11 cellular contexts compared by ENCODE assay signal in the genomic region with DNA sequence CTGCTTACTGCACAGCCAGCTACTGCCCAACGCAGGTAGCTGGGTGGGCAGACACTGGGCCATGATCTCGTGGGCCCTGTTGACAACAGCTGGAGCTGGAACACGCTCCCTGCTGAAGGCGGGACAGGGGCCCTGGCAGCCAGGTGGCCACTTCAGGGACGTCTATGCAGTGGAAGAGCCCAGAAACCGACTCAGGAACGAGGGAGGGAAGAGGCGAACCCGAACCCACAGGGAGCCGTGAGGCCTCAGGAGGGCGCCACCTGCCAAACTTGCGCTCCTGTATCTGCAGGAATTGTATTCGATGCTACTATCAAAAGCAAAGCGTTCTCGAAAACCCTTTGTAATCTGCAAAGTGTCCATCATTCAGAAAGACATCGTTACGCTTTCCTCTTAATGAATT.
DNase-seq lines count a peak whose midpoint lies in the region; ATAC-seq and TF ChIP-seq lines count a peak whose summit lies in the region.
"Had no signal": no experiment of that assay in that cellular context is flagged by ENCODE, and none has a peak within 500 bp of the region (broad histone marks: within the 10 kb centered on the region; RNA-seq: fewer than 3 reads in every experiment).

No MANE protein-coding gene starts in this region.

- peak; percentile 66 for DNase-seq in activated CD4-positive, alpha-beta T cell treated with anti-CD3 and anti-CD28 coated beads for 36 hours
- no peak for DNase-seq in activated CD4-positive, alpha-beta T cell treated with anti-CD3 and anti-CD28 coated beads, Interleukin-2, amount 50 U/mL, for 4 hours
- no peak for DNase-seq in HL-60 (ENCODE audit: low read depth in 1 of 2, low spot score in 1 of 2)
- no peak for DNase-seq in astrocyte of the spinal cord (ENCODE audit: low read depth, low spot score)
- peak; percentile 22 for DNase-seq in stimulated activated CD4-positive, alpha-beta T cell treated with anti-CD3 and anti-CD28 coated beads, Interleukin-1b, Interleukin-23, amount 100 ng/mL, for 48 hours
- no peak for DNase-seq in cortex of kidney (lab: John Stamatoyannopoulos, UW)
- DNase-seq in effector memory CD4-positive, alpha-beta T cell: no peak
- DNase-seq: heart left ventricle, NCI-H187 had no signal

- H3K9me3 ChIP-seq in effector memory CD4-positive, alpha-beta T cell (ENCODE audit: control insufficient read depth, low read length): no peaks in the 10 kb centered on the region
- H3K9me3 ChIP-seq: heart left ventricle had no signal

- H3K4me1 Mint-ChIP-seq in activated CD4-positive, alpha-beta T cell treated with anti-CD3 and anti-CD28 coated beads for 36 hours: no peaks in the 10 kb centered on the region

- no peaks in the 10 kb centered on the region for H3K27me3 Mint-ChIP-seq in activated CD4-positive, alpha-beta T cell treated with anti-CD3 and anti-CD28 coated beads for 36 hours

- H3K4me3 Mint-ChIP-seq in activated CD4-positive, alpha-beta T cell treated with anti-CD3 and anti-CD28 coated beads for 36 hours: no peak overlapping the region

- POLR2A ChIA-PET in activated CD4-positive, alpha-beta T cell treated with anti-CD3 and anti-CD28 coated beads for 36 hours (lab: Charles Lee): interaction anchor here (0.6 kb wide), 1 partner anchor 39 kb away, joined by 6 read pairs; no protein-coding TSS in a partner anchor

- no peaks in the 10 kb centered on the region for H3K4me1 ChIP-seq in effector memory CD4-positive, alpha-beta T cell (ENCODE audit: control insufficient read depth, insufficient read depth, low read length, poor library complexity, severe bottlenecking)
- H3K4me1 ChIP-seq: heart left ventricle had no signal

- CTCF ChIA-PET in activated CD4-positive, alpha-beta T cell treated with anti-CD3 and anti-CD28 coated beads for 36 hours (lab: Charles Lee): interaction anchor here (1.1 kb wide), 1 partner anchor 43 kb away, joined by 3 read pairs; no protein-coding TSS in a partner anchor

- H3K27ac Mint-ChIP-seq in activated CD4-positive, alpha-beta T cell treated with anti-CD3 and anti-CD28 coated beads for 36 hours: no peak overlapping the region

- peak; percentile 65 for ATAC-seq in activated CD4-positive, alpha-beta T cell treated with anti-CD3 and anti-CD28 coated beads for 36 hours
- no peak for ATAC-seq in HG03520 (IDR thresholded peaks at IDR 0.05; ENCODE audit: unreplicated experiment)
- ATAC-seq: heart left ventricle had no signal

- intact Hi-C loops in activated CD4-positive, alpha-beta T cell treated with anti-CD3 and anti-CD28 coated beads for 36 hours (cut with DNase I, micrococcal nuclease): loop anchor here (1.0 kb wide), 1 partner anchor 124 kb away; no protein-coding TSS in a partner anchor

- H3K9me3 Mint-ChIP-seq in activated CD4-positive, alpha-beta T cell treated with anti-CD3 and anti-CD28 coated beads for 36 hours (ENCODE audit: low read depth): no peaks in the 10 kb centered on the region

- TF ChIP-seq CTCF in HL-60 (IDR thresholded peaks at IDR 0.05; ENCODE audit: insufficient read depth, low read length) (peak; percentile 7), astrocyte of the spinal cord (IDR thresholded peaks at IDR 0.05; ENCODE audit: low read depth, low read length) (peak; percentile 18)

- H3K4me3 ChIP-seq in HL-60 (replicated peaks; ENCODE audit: insufficient read depth, low read length) (no peak overlapping the region), astrocyte of the spinal cord (ENCODE audit: low read depth, low read length) (no peak overlapping the region)
- H3K4me3 ChIP-seq in effector memory CD4-positive, alpha-beta T cell (ENCODE audit: insufficient read depth, low read depth, low read length, poor library complexity, severe bottlenecking): no peak overlapping the region
- H3K4me3 ChIP-seq: heart left ventricle had no signal

- H3K27me3 ChIP-seq in HL-60 (ENCODE audit: insufficient read depth, poor library complexity, severe bottlenecking): no peaks in the 10 kb centered on the region
- no peaks in the 10 kb centered on the region for H3K27me3 ChIP-seq in effector memory CD4-positive, alpha-beta T cell (replicated peaks; ENCODE audit: control insufficient read depth, insufficient read depth, low read length, poor library complexity, severe bottlenecking)
- H3K27me3 ChIP-seq: heart left ventricle had no signal

- H3K27ac ChIP-seq in HL-60 (replicated peaks): no peak overlapping the region
- H3K27ac ChIP-seq in effector memory CD4-positive, alpha-beta T cell (ENCODE audit: insufficient read depth, low read length, poor library complexity, severe bottlenecking): no peak overlapping the region
- H3K27ac ChIP-seq: C4-2B, heart left ventricle had no signal

- H3K36me3 Mint-ChIP-seq in activated CD4-positive, alpha-beta T cell treated with anti-CD3 and anti-CD28 coated beads for 36 hours (ENCODE audit: low read depth): peaks cover 2% of the 10 kb centered on the region

- no peaks in the 10 kb centered on the region for H3K36me3 ChIP-seq in effector memory CD4-positive, alpha-beta T cell (ENCODE audit: control insufficient read depth, insufficient read depth, low read length)

- in situ Hi-C loops in astrocyte of the spinal cord (cut with HindIII; ENCODE audit: low sequenced_read_pairs): no loop called here

Comparison
In these comparisons a context has a peak if more than half of its experiments do, and no peak if none do; other contexts are left out.
1. DNase-seq: peak in activated CD4-positive, alpha-beta T cell treated with anti-CD3 and anti-CD28 coated beads for 36 hours (single experiment) and stimulated activated CD4-positive, alpha-beta T cell treated with anti-CD3 and anti-CD28 coated beads, Interleukin-1b, Interleukin-23, amount 100 ng/mL, for 48 hours (single experiment); none in activated CD4-positive, alpha-beta T cell treated with anti-CD3 and anti-CD28 coated beads, Interleukin-2, amount 50 U/mL, for 4 hours (0 of 2), HL-60 (0 of 2), astrocyte of the spinal cord (single experiment), cortex of kidney (single experiment) and effector memory CD4-positive, alpha-beta T cell (0 of 3).